1 cellular context compared by ENCODE assay signal in the genomic region with DNA sequence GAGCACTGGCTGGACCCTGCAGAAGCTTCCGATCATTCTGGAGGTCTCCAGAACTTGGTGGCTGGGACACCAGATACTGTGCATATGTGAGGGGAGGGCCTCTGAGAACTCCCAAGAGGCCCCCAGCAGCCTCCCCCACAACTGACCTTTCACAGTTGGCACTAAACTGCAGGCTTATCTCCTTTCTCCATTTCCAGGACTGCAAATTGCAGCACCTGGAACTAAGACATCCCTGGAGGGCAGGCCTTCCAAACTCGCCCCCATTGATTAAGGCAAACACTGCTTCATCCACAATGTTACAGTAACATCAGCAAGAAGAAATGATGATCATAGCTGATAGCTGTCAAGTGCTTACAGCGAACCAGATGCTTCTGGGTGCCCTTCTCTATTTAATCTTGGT.
TF ChIP-seq lines count a peak whose summit lies in the region.

No MANE protein-coding gene starts in this region.

TF ChIP-seq in SK-N-SH, 30 proteins besides CTCF, POLR2A, EP300 and RAD21 (continued from another document):
- TF ChIP-seq, protein P1, sequence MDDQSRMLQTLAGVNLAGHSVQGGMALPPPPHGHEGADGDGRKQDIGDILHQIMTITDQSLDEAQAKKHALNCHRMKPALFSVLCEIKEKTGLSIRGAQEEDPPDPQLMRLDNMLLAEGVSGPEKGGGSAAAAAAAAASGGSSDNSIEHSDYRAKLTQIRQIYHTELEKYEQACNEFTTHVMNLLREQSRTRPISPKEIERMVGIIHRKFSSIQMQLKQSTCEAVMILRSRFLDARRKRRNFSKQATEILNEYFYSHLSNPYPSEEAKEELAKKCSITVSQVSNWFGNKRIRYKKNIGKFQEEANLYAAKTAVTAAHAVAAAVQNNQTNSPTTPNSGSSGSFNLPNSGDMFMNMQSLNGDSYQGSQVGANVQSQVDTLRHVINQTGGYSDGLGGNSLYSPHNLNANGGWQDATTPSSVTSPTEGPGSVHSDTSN (IDR thresholded peaks at IDR 0.05): no peak
- TF ChIP-seq MXI1 (IDR thresholded peaks at IDR 0.05; ENCODE audit: low read depth, low read length): 0 out of 2 replicates have a peak, but pooled peaks have one; percentile 21
- TF ChIP-seq, protein P2, sequence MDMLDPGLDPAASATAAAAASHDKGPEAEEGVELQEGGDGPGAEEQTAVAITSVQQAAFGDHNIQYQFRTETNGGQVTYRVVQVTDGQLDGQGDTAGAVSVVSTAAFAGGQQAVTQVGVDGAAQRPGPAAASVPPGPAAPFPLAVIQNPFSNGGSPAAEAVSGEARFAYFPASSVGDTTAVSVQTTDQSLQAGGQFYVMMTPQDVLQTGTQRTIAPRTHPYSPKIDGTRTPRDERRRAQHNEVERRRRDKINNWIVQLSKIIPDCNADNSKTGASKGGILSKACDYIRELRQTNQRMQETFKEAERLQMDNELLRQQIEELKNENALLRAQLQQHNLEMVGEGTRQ (IDR thresholded peaks at IDR 0.05; ENCODE audit: borderline replicate concordance, low read depth, low read length): no peak
- TF ChIP-seq CHD2 (IDR thresholded peaks at IDR 0.05; ENCODE audit: low read length, partially characterized antibody): peak; percentile 52
- TF ChIP-seq GATA2 (CRISPR knock-in tag; IDR thresholded peaks at IDR 0.05): peak; percentile 84
- no peak for TF ChIP-seq TAF1 (IDR thresholded peaks at IDR 0.05; ENCODE audit: borderline replicate concordance, low read depth, low read length)
- TF ChIP-seq NFIC (IDR thresholded peaks at IDR 0.05; ENCODE audit: borderline replicate concordance): no peak
- no peak for TF ChIP-seq SIN3A (IDR thresholded peaks at IDR 0.05; ENCODE audit: borderline replicate concordance, low read depth, low read length)
TF ChIP-seq in SK-N-SH: peak in this region for 5.
